Comparison of ENCODE assay signal across 16 cellular contexts in the genomic region with DNA sequence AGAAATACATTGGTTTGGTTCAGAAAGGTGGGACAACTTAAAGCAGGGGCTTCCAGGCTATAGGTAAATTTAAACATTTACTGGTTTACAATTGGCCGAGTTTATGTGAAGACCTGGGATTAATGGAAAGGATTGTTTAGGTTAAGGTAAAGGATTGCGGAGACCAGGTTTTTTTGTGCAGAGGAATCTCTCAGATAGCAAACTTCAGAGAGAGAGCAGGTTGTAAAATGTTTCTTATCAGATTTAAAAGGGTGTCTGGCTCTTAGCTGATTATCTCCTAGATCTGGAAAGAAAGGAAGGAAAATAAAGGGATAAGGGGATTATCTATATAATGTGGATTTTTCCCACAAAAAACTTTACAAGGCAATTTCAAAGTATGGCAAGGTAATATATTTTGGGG.
DNase-seq lines count a peak whose midpoint lies in the region; ATAC-seq and TF ChIP-seq lines count a peak whose summit lies in the region.
"Had no signal": no experiment of that assay in that cellular context is flagged by ENCODE, and none has a peak within 500 bp of the region (broad histone marks: within the 10 kb centered on the region; RNA-seq: fewer than 3 reads in every experiment).

No MANE protein-coding gene starts in this region.

- no peak for TF ChIP-seq RAD21 in SK-N-SH (IDR thresholded peaks at IDR 0.05; ENCODE audit: low read length)

- no peaks in the 10 kb centered on the region for H3K9me2 ChIP-seq in SK-N-SH

- DNase-seq in SK-N-SH, result no peak
- DNase-seq in mesothelial cell of epicardium (ENCODE audit: low spot score in 2 of 2, unreplicated experiment in 2 of 2), result no peak
- no peak for DNase-seq in HuH-7.5 (ENCODE audit: low spot score)
- no peak for DNase-seq in coronary artery (ENCODE audit: low spot score)
- no peak for DNase-seq in HUDEP-2 (lab: John Stamatoyannopoulos, UW; ENCODE audit: unreplicated experiment in 76 of 76)
- DNase-seq: CD8-positive, alpha-beta T cell; COR-L47; DMS53; GM23248 had no signal

- peaks cover 18% of the 10 kb centered on the region for H3K36me3 Mint-ChIP-seq in activated T-helper 17 cell treated with anti-CD3 and anti-CD28 coated beads, Interleukin-2, amount 50 U/mL, for 72 hours (ENCODE audit: low read depth)
- peaks cover 7% of the 10 kb centered on the region for H3K36me3 Mint-ChIP-seq in mesothelial cell of epicardium

- H3K27me3 ChIP-seq in SK-N-SH (ENCODE audit: insufficient read depth) (no peaks in the 10 kb centered on the region), gastroesophageal sphincter (no peaks in the 10 kb centered on the region)

- H3K9me3 ChIP-seq in SK-N-SH (no peaks in the 10 kb centered on the region), gastroesophageal sphincter (peaks cover 0 to 6% (median 0%) of the 10 kb centered on the region in 3 donors)

- no peaks in the 10 kb centered on the region for H3K27me3 Mint-ChIP-seq in activated T-helper 17 cell treated with anti-CD3 and anti-CD28 coated beads, Interleukin-2, amount 50 U/mL, for 72 hours
- H3K27me3 Mint-ChIP-seq in mesothelial cell of epicardium (ENCODE audit: low read depth), result no peaks in the 10 kb centered on the region

- no peaks in the 10 kb centered on the region for H3K79me2 ChIP-seq in SK-N-SH (ENCODE audit: insufficient read depth)

- H3K4me2 ChIP-seq in SK-N-SH, result no peak overlapping the region

- no peak overlapping the region for H2AFZ ChIP-seq in SK-N-SH (ENCODE audit: low read depth)
- H2AFZ ChIP-seq: GM23248 had no signal

- ATAC-seq in SK-N-SH treated with all-trans-retinoic acid at 6 μM for 48 hours (no peak), gastroesophageal sphincter (no peak)
- ATAC-seq in activated T-helper 17 cell treated with anti-CD3 and anti-CD28 coated beads, Interleukin-2, amount 50 U/mL, for 72 hours (replicated peaks), result no peak
- ATAC-seq: CD8-positive, alpha-beta T cell; HCT116; K562 had no signal

- WGBS in SK-N-SH (ENCODE audit: low lambda C conversion rate), result 99% methylated on average over 2 of the region's 2 CpGs
- WGBS in gastroesophageal sphincter (ENCODE audit: low coverage in 1 of 2), 2 donors, result 92 to 100% methylated on average over 1 to 2 of the region's 2 CpGs

- H3K9ac ChIP-seq in SK-N-SH, result no peak overlapping the region
- H3K9ac ChIP-seq: GM23248 had no signal

- H3K9me3 Mint-ChIP-seq in activated T-helper 17 cell treated with anti-CD3 and anti-CD28 coated beads, Interleukin-2, amount 50 U/mL, for 72 hours, result no peaks in the 10 kb centered on the region
- H3K9me3 Mint-ChIP-seq in mesothelial cell of epicardium, result peaks cover 20% of the 10 kb centered on the region
- H3K9me3 Mint-ChIP-seq: CD8-positive, alpha-beta T cell had no signal

- TF ChIP-seq EP300 in SK-N-SH (IDR thresholded peaks at IDR 0.05; ENCODE audit: borderline replicate concordance in 1 of 2, low read depth in 1 of 2, low read length in 1 of 2), result no peak
- no peak for TF ChIP-seq EP300 in gastroesophageal sphincter (IDR thresholded peaks at IDR 0.05)

- no peaks in the 10 kb centered on the region; a peak in 1 of 4 replicates for H3K4me1 ChIP-seq in SK-N-SH (ENCODE audit: control insufficient read depth in 1 of 2, insufficient read depth in 2 of 2, low read depth in 1 of 2, low read length in 1 of 2)
- peaks cover 0 to 31% (median 0%) of the 10 kb centered on the region in 3 donors for H3K4me1 ChIP-seq in gastroesophageal sphincter

- no peak for TF ChIP-seq CTCF in SK-N-SH (IDR thresholded peaks at IDR 0.05)
- TF ChIP-seq CTCF in mesothelial cell of epicardium (IDR thresholded peaks at IDR 0.05; ENCODE audit: unreplicated experiment), result no peak
- TF ChIP-seq CTCF in gastroesophageal sphincter (IDR thresholded peaks at IDR 0.05), result no peak
- TF ChIP-seq CTCF in coronary artery (IDR thresholded peaks at IDR 0.05), result no peak

- no peaks in the 10 kb centered on the region for H3F3A ChIP-seq in SK-N-SH (replicated peaks; ENCODE audit: insufficient read depth)

- CTCF ChIA-PET in SK-N-SH (lab: Yijun Ruan, JAX), result interaction anchor here (1.2 to 1.3 kb wide), 2 partner anchors 19 to 340 kb away, joined by 3 to 5 read pairs; no protein-coding TSS in a partner anchor

- no peak overlapping the region for H3K4me3 ChIP-seq in SK-N-SH (ENCODE audit: low read depth in 2 of 2, low read length in 1 of 2)
- no peak overlapping the region for H3K4me3 ChIP-seq in gastroesophageal sphincter
- no peak overlapping the region for H3K4me3 ChIP-seq in coronary artery
- H3K4me3 ChIP-seq: GM23248, K562 had no signal

- H3K27ac ChIP-seq in SK-N-SH (ENCODE audit: low read depth in 2 of 2, low read length in 1 of 2) (no peak overlapping the region), gastroesophageal sphincter (no peak overlapping the region), coronary artery (no peak overlapping the region)
- H3K27ac ChIP-seq: 22Rv1, GM23248 had no signal

- H3K36me3 ChIP-seq in SK-N-SH (replicated peaks in 1 of 2; ENCODE audit: control insufficient read depth in 1 of 2, insufficient read depth in 2 of 2, low read length in 1 of 2) (peaks cover 0 to 4% of the 10 kb centered on the region in 2 experiments), gastroesophageal sphincter (no peaks in the 10 kb centered on the region)

- POLR2A ChIA-PET in SK-N-SH (lab: Yijun Ruan, JAX), result no interaction called here

- no peak overlapping the region for H3K4me3 Mint-ChIP-seq in activated T-helper 17 cell treated with anti-CD3 and anti-CD28 coated beads, Interleukin-2, amount 50 U/mL, for 72 hours
- no peak overlapping the region for H3K4me3 Mint-ChIP-seq in mesothelial cell of epicardium
- H3K4me3 Mint-ChIP-seq: CD14-positive monocyte; CD8-positive, alpha-beta T cell had no signal

- H3K27ac Mint-ChIP-seq in activated T-helper 17 cell treated with anti-CD3 and anti-CD28 coated beads, Interleukin-2, amount 50 U/mL, for 72 hours, result peak overlapping the region; percentile 39
- H3K27ac Mint-ChIP-seq in mesothelial cell of epicardium, result peak overlapping the region; percentile 10
- H3K27ac Mint-ChIP-seq: CD14-positive monocyte; CD8-positive, alpha-beta T cell had no signal

- peaks cover 4% of the 10 kb centered on the region for H3K4me1 Mint-ChIP-seq in activated T-helper 17 cell treated with anti-CD3 and anti-CD28 coated beads, Interleukin-2, amount 50 U/mL, for 72 hours
- peaks cover 27% of the 10 kb centered on the region for H3K4me1 Mint-ChIP-seq in mesothelial cell of epicardium
- H3K4me1 Mint-ChIP-seq: CD14-positive monocyte had no signal

- no peak for TF ChIP-seq POLR2A in gastroesophageal sphincter (IDR thresholded peaks at IDR 0.05)

- H4K20me1 ChIP-seq in SK-N-SH (ENCODE audit: insufficient read depth), result no peaks in the 10 kb centered on the region

TF ChIP-seq in SK-N-SH, 30 proteins besides CTCF, POLR2A, EP300 and RAD21:
- TF ChIP-seq, protein P1, sequence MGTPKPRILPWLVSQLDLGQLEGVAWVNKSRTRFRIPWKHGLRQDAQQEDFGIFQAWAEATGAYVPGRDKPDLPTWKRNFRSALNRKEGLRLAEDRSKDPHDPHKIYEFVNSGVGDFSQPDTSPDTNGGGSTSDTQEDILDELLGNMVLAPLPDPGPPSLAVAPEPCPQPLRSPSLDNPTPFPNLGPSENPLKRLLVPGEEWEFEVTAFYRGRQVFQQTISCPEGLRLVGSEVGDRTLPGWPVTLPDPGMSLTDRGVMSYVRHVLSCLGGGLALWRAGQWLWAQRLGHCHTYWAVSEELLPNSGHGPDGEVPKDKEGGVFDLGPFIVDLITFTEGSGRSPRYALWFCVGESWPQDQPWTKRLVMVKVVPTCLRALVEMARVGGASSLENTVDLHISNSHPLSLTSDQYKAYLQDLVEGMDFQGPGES (IDR thresholded peaks at IDR 0.05; ENCODE audit: low read depth, low read length), result no peak
- TF ChIP-seq GATA2 (CRISPR knock-in tag; IDR thresholded peaks at IDR 0.05) (peak; percentile 17; the same call in 1 of the 2 replicates), TAF1 (IDR thresholded peaks at IDR 0.05; ENCODE audit: borderline replicate concordance, low read depth, low read length) (no peak)

TF ChIP-seq in SK-N-SH treated with all-trans-retinoic acid at 6 μM for 48 hours, 23 proteins besides CTCF, POLR2A, EP300 and RAD21:
- TF ChIP-seq BACH2 (CRISPR knock-in tag; IDR thresholded peaks at IDR 0.05; ENCODE audit: borderline replicate concordance) (no peak), ESRRG (CRISPR knock-in tag; IDR thresholded peaks at IDR 0.05) (no peak), GLIS3 (CRISPR knock-in tag; IDR thresholded peaks at IDR 0.05) (no peak), ZNF70 (CRISPR knock-in tag; IDR thresholded peaks at IDR 0.05) (no peak), ZNF8 (CRISPR knock-in tag; IDR thresholded peaks at IDR 0.05) (no peak)
- TF ChIP-seq, protein P2, sequence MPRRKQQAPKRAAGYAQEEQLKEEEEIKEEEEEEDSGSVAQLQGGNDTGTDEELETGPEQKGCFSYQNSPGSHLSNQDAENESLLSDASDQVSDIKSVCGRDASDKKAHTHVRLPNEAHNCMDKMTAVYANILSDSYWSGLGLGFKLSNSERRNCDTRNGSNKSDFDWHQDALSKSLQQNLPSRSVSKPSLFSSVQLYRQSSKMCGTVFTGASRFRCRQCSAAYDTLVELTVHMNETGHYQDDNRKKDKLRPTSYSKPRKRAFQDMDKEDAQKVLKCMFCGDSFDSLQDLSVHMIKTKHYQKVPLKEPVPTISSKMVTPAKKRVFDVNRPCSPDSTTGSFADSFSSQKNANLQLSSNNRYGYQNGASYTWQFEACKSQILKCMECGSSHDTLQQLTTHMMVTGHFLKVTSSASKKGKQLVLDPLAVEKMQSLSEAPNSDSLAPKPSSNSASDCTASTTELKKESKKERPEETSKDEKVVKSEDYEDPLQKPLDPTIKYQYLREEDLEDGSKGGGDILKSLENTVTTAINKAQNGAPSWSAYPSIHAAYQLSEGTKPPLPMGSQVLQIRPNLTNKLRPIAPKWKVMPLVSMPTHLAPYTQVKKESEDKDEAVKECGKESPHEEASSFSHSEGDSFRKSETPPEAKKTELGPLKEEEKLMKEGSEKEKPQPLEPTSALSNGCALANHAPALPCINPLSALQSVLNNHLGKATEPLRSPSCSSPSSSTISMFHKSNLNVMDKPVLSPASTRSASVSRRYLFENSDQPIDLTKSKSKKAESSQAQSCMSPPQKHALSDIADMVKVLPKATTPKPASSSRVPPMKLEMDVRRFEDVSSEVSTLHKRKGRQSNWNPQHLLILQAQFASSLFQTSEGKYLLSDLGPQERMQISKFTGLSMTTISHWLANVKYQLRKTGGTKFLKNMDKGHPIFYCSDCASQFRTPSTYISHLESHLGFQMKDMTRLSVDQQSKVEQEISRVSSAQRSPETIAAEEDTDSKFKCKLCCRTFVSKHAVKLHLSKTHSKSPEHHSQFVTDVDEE (CRISPR knock-in tag; IDR thresholded peaks at IDR 0.05), result no peak
